Comparison of ENCODE assay signal across 11 cellular contexts in genomic region chr21:43343095-43343991, GRCh38.
DNase-seq lines count a peak whose midpoint lies in the region; ATAC-seq, FAIRE-seq and TF ChIP-seq lines count a peak whose summit lies in the region.
"Had no signal": no experiment of that assay in that cellular context is flagged by ENCODE, and none has a peak within 500 bp of the region (broad histone marks: within the 10 kb centered on the region; RNA-seq: fewer than 3 reads in every experiment).

No MANE protein-coding gene starts in this region.

- H3K18ac ChIP-seq in IMR-90 (ENCODE audit: low read depth, low read length): no peak overlapping the region

- peaks cover 0 to 2% of the 10 kb centered on the region in 2 donors for H3K27me3 Mint-ChIP-seq in CD4-positive, alpha-beta memory T cell

- no peak overlapping the region for H2AK9ac ChIP-seq in IMR-90 (replicated peaks; ENCODE audit: low read depth, low read length, poor library complexity)

- no peaks in the 10 kb centered on the region for H3K9me3 Mint-ChIP-seq in CD4-positive, alpha-beta memory T cell
- H3K9me3 Mint-ChIP-seq: stimulated activated naive CD8-positive, alpha-beta T cell treated with anti-CD3 and anti-CD28 coated beads, Interleukin-15, amount 100 ng/mL, for 72 hours had no signal

- H3K4ac ChIP-seq in IMR-90 (ENCODE audit: low read depth, low read length): no peak overlapping the region; the same call in 1 of the 2 replicates

- no peaks in the 10 kb centered on the region for H3K27me3 ChIP-seq in IMR-90 (ENCODE audit: control insufficient read depth, insufficient read depth, low read length)
- no peaks in the 10 kb centered on the region for H3K27me3 ChIP-seq in keratinocyte (ENCODE audit: control insufficient read depth, extremely low read depth, insufficient read depth, low read length)
- peaks cover 5% of the 10 kb centered on the region for H3K27me3 ChIP-seq in suprapubic skin
- H3K27me3 ChIP-seq in CD4-positive, alpha-beta memory T cell (ENCODE audit: insufficient read depth, low read length): no peaks in the 10 kb centered on the region

- no peak for TF ChIP-seq CTCF in IMR-90 (conservative IDR thresholded peaks at IDR 0.05; ENCODE audit: low read depth, low read length)
- TF ChIP-seq CTCF in keratinocyte (optimal IDR thresholded peaks at IDR 0.05 in 1 of 3, IDR thresholded peaks at IDR 0.05 in 1 of 3, conservative IDR thresholded peaks at IDR 0.05 in 1 of 3; ENCODE audit: extremely low read depth in 1 of 3, insufficient read depth in 2 of 3, low read length in 3 of 3): no peak
- no peak for TF ChIP-seq CTCF in suprapubic skin (IDR thresholded peaks at IDR 0.05)

- no peak overlapping the region for H3K56ac ChIP-seq in IMR-90 (ENCODE audit: extremely low read depth, insufficient read depth, low read length)

- no peak for TF ChIP-seq EP300 in suprapubic skin (IDR thresholded peaks at IDR 0.05)

- no peak for TF ChIP-seq RAD21 in IMR-90 (IDR thresholded peaks at IDR 0.05; ENCODE audit: low read length)

- peak overlapping the region; percentile 49 for H2AFZ ChIP-seq in IMR-90 (replicated peaks; ENCODE audit: low read length, poor library complexity)
- peak overlapping the region; percentile 49 for H2AFZ ChIP-seq in keratinocyte (ENCODE audit: control insufficient read depth, low read length)

- no peak overlapping the region for H4K5ac ChIP-seq in IMR-90 (ENCODE audit: low read depth, low read length)

- no peaks in the 10 kb centered on the region for H3K79me1 ChIP-seq in IMR-90 (ENCODE audit: low read depth in 1 of 2, low read length in 2 of 2)

- WGBS in IMR-90 (ENCODE audit: extremely low coverage in 2 of 2, insufficient read length in 1 of 2), 2 experiments: 94% methylated on average over 3 of the region's 26 CpGs; no CpG with 5 or more reads in 1 of the 2 experiments
- WGBS in suprapubic skin: 90% methylated on average over 2 of the region's 26 CpGs

- no peak overlapping the region; the same call in 1 of the 2 replicates for H2BK20ac ChIP-seq in IMR-90 (ENCODE audit: low read depth, low read length)

- H3K27ac Mint-ChIP-seq in CD4-positive, alpha-beta memory T cell: no peak overlapping the region
- H3K27ac Mint-ChIP-seq: stimulated activated naive CD8-positive, alpha-beta T cell treated with anti-CD3 and anti-CD28 coated beads, Interleukin-15, amount 100 ng/mL, for 72 hours had no signal

- CTCF ChIA-PET in IMR-90 (lab: Yijun Ruan, JAX): no interaction called here
- CTCF ChIA-PET in CD4-positive, alpha-beta memory T cell (lab: Charles Lee; ENCODE audit: partially characterized antibody): no interaction called here

- H3K4me1 ChIP-seq in IMR-90 (ENCODE audit: control insufficient read depth, insufficient read depth, low read length) (peaks cover 25% of the 10 kb centered on the region), keratinocyte (ENCODE audit: control insufficient read depth, extremely low read depth, insufficient read depth, low read length) (peaks cover 38% of the 10 kb centered on the region), suprapubic skin (peaks cover 44% of the 10 kb centered on the region)
- H3K4me1 ChIP-seq in CD4-positive, alpha-beta memory T cell (ENCODE audit: insufficient read depth, low read length): no peaks in the 10 kb centered on the region

- H3K79me2 ChIP-seq in keratinocyte (ENCODE audit: control insufficient read depth, insufficient read depth, low read length): no peaks in the 10 kb centered on the region

- H3K9me1 ChIP-seq in IMR-90 (ENCODE audit: insufficient read depth, low read length) (peaks cover 11% of the 10 kb centered on the region), keratinocyte (ENCODE audit: control insufficient read depth, extremely low read depth, insufficient read depth, low read length) (no peaks in the 10 kb centered on the region)

- no peaks in the 10 kb centered on the region for H3K9me3 ChIP-seq in IMR-90 (ENCODE audit: control insufficient read depth, insufficient read depth, low read length)
- H3K9me3 ChIP-seq in keratinocyte (ENCODE audit: control insufficient read depth, low read depth, low read length): no peaks in the 10 kb centered on the region
- no peaks in the 10 kb centered on the region for H3K9me3 ChIP-seq in suprapubic skin
- no peaks in the 10 kb centered on the region for H3K9me3 ChIP-seq in CD4-positive, alpha-beta memory T cell (ENCODE audit: control insufficient read depth in 1 of 2, low read length in 2 of 2)

- no peaks in the 10 kb centered on the region for H3K4me1 Mint-ChIP-seq in CD4-positive, alpha-beta memory T cell

- H2AK5ac ChIP-seq in IMR-90 (ENCODE audit: low read depth, low read length): no peak overlapping the region

- H3K4me2 ChIP-seq in IMR-90 (ENCODE audit: low read depth, low read length) (no peak overlapping the region), keratinocyte (ENCODE audit: control insufficient read depth, extremely low read depth, insufficient read depth, low read depth, low read length) (no peak overlapping the region)

- no peak overlapping the region for H3K4me3 Mint-ChIP-seq in CD4-positive, alpha-beta memory T cell
- H3K4me3 Mint-ChIP-seq: stimulated activated naive CD8-positive, alpha-beta T cell treated with anti-CD3 and anti-CD28 coated beads, Interleukin-15, amount 100 ng/mL, for 72 hours had no signal

- H3K23ac ChIP-seq in IMR-90 (ENCODE audit: low read depth, low read length): no peak overlapping the region

- ATAC-seq in IMR-90 (ENCODE audit: low read depth): no peak
- no peak for ATAC-seq in GM19328 (IDR thresholded peaks at IDR 0.05; ENCODE audit: unreplicated experiment)
- no peak for ATAC-seq in GM18870 (IDR thresholded peaks at IDR 0.05; ENCODE audit: unreplicated experiment)
- ATAC-seq: stimulated activated naive CD8-positive, alpha-beta T cell treated with anti-CD3 and anti-CD28 coated beads, Interleukin-15, amount 100 ng/mL, for 72 hours had no signal

- H2BK120ac ChIP-seq in IMR-90 (ENCODE audit: low read depth, low read length): no peak overlapping the region; the same call in 1 of the 2 replicates

- no peak for FAIRE-seq in keratinocyte (lab: Jason Lieb, UNC)

- H4K20me1 ChIP-seq in IMR-90 (ENCODE audit: insufficient read depth, low read length): no peaks in the 10 kb centered on the region
- no peaks in the 10 kb centered on the region for H4K20me1 ChIP-seq in keratinocyte (ENCODE audit: control insufficient read depth, extremely low read depth, insufficient read depth, low read length)

- intact Hi-C loops in IMR-90 (cut with micrococcal nuclease): no loop called here
- intact Hi-C loops in CD4-positive, alpha-beta memory T cell (cut with micrococcal nuclease): no loop called here

- no peak overlapping the region for H3K4me3 ChIP-seq in IMR-90 (ENCODE audit: insufficient read depth, low read depth, low read length)
- H3K4me3 ChIP-seq in keratinocyte (ENCODE audit: control insufficient read depth in 2 of 3, extremely low read depth in 1 of 3, insufficient read depth in 2 of 3, low read depth in 1 of 3, low read length in 3 of 3): no peak overlapping the region
- no peak overlapping the region for H3K4me3 ChIP-seq in suprapubic skin
- no peak overlapping the region for H3K4me3 ChIP-seq in CD4-positive, alpha-beta memory T cell (ENCODE audit: low read length in 2 of 2)

- no peaks in the 10 kb centered on the region for H3K36me3 Mint-ChIP-seq in CD4-positive, alpha-beta memory T cell

- no peaks in the 10 kb centered on the region for H3K36me3 ChIP-seq in IMR-90 (ENCODE audit: control insufficient read depth, insufficient read depth, low read length)
- no peaks in the 10 kb centered on the region for H3K36me3 ChIP-seq in keratinocyte (ENCODE audit: control insufficient read depth in 2 of 2, extremely low read depth in 1 of 2, insufficient read depth in 2 of 2, low read length in 2 of 2)
- H3K36me3 ChIP-seq in suprapubic skin: no peaks in the 10 kb centered on the region
- no peaks in the 10 kb centered on the region for H3K36me3 ChIP-seq in CD4-positive, alpha-beta memory T cell (ENCODE audit: insufficient read depth, low read length)

- DNase-seq in IMR-90: no peak
- DNase-seq in NCI-H748 treated with DMSO at 0.1 percent for 48 hours (lab: John Stamatoyannopoulos, UW): peak; percentile 31
- DNase-seq in keratinocyte (ENCODE audit: low read depth, low spot score): no peak
- no peak for DNase-seq in suprapubic skin (ENCODE audit: low spot score in 2 of 2)
- DNase-seq in CD4-positive, alpha-beta memory T cell: no peak
- DNase-seq: DND-41; stimulated activated CD4-positive, alpha-beta T cell treated with anti-CD3 and anti-CD28 coated beads, Interleukin-2, amount 100 ng/mL, for 24 hours; stimulated activated naive CD8-positive, alpha-beta T cell treated with anti-CD3 and anti-CD28 coated beads, Interleukin-15, amount 100 ng/mL, for 72 hours; T-helper 2 cell had no signal

- TF ChIP-seq POLR2A in IMR-90 (IDR thresholded peaks at IDR 0.05; ENCODE audit: low read depth, low read length) (no peak), suprapubic skin (IDR thresholded peaks at IDR 0.05) (no peak)

- no peak overlapping the region for H3K9ac ChIP-seq in IMR-90 (ENCODE audit: low read depth, low read length)
- peak overlapping the region; percentile 18 for H3K9ac ChIP-seq in keratinocyte (ENCODE audit: control insufficient read depth, extremely low read depth, insufficient read depth, low read length)

- H3K27ac ChIP-seq in IMR-90 (ENCODE audit: insufficient read depth, low read length) (no peak overlapping the region), keratinocyte (ENCODE audit: control insufficient read depth, insufficient read depth, low read length) (no peak overlapping the region), suprapubic skin (peak overlapping the region; percentile 67)
- H3K27ac ChIP-seq in CD4-positive, alpha-beta memory T cell (ENCODE audit: low read depth, low read length): no peak overlapping the region

- H4K91ac ChIP-seq in IMR-90 (ENCODE audit: insufficient read depth, low read depth, low read length): no peak overlapping the region

- no TSS peak for BruUV-seq in IMR-90 (replicated peaks; lab: Mats Ljungman, UMichigan)

- no peak overlapping the region for H4K8ac ChIP-seq in IMR-90 (ENCODE audit: low read depth in 2 of 2, low read length in 2 of 2)

- in situ Hi-C loops in IMR-90 (cut with MboI; ENCODE audit: low sequenced_read_pairs): no loop called here

- POLR2A ChIA-PET in IMR-90 (lab: Charles Lee; ENCODE audit: unreplicated experiment): no interaction called here
- POLR2A ChIA-PET in CD4-positive, alpha-beta memory T cell (lab: Charles Lee; ENCODE audit: partially characterized antibody): no interaction called here

- dilution Hi-C loops in IMR-90 (cut with HindIII; ENCODE audit: low sequenced_read_pairs, unreplicated experiment): no loop called here
- dilution Hi-C loops in keratinocyte (cut with MboI; ENCODE audit: extremely low pct_ligation_motif_present, low sequenced_read_pairs): no loop called here

- H3K14ac ChIP-seq in IMR-90 (replicated peaks; ENCODE audit: low read depth, low read length): no peak overlapping the region

- H2BK5ac ChIP-seq in IMR-90 (ENCODE audit: low read depth, low read length, poor library complexity, severe bottlenecking): no peak overlapping the region

- no peak overlapping the region for H2BK15ac ChIP-seq in IMR-90 (ENCODE audit: low read depth, low read length)

TF ChIP-seq in IMR-90, 13 proteins besides CTCF, POLR2A, EP300 and RAD21 (continues in another document):
- TF ChIP-seq CEBPB (IDR thresholded peaks at IDR 0.05; ENCODE audit: low read depth, low read length) (no peak), MAZ (IDR thresholded peaks at IDR 0.05; ENCODE audit: borderline replicate concordance, low read depth, low read length) (no peak), BHLHE40 (IDR thresholded peaks at IDR 0.05; ENCODE audit: low read depth, low read length) (no peak)
